In the genomic region with DNA sequence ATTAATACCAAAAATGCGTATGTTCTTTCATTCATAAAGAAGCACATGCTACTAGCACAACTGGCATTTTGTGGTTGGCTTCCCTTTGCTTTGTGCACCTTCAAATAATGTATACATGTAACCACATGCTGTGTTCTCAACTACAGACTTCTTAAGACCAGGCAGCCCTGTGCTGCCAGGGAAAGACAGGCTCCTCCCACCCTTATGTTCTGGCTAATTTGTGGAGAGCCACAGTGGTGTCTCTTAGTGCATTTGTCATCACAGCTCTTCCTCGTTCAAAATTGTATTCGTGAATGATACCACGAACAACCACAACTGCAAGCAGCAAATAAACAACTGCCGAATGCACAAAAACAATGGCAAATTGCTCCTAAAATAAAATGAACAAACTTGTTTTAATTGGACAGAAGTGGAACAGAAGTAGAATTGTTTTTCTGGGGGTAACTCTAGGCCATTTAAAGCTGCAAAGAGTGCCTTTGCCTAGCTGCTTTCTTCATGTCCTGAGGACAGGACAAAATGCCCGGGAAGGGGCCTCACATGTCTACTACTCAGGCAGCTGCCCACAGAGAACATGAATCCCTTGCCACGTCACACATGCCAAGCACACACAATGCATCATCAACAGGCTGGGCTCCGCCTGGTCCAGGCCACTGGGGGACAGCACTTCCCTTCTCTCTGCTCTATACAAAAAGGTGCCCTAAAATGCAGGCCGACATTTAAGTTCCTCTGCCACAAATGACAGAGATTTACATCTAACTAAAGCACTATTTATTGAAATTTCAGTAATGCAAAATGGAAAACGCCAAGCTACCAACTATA, we compare ENCODE assay signal across 8 cellular contexts. TPM values are rescaled to one million over a fixed set of nuclear protein-coding genes. Genes with fewer than 3 reads are reported as not detected.
DNase-seq lines count a peak whose midpoint lies in the region; ATAC-seq and TF ChIP-seq lines count a peak whose summit lies in the region.

No MANE protein-coding gene starts in this region.

- WGBS in mammary epithelial cell (ENCODE audit: low coverage, missing lambda C conversion rate): 65% methylated on average over 9 of the region's 10 CpGs

- no peak overlapping the region for H3K4me3 ChIP-seq in mammary epithelial cell (replicated peaks in 1 of 3; ENCODE audit: insufficient read depth in 1 of 3, low read depth in 2 of 3, low read length in 3 of 3)
- H3K4me3 ChIP-seq in neutrophil (ENCODE audit: low read depth in 1 of 2, low read length in 1 of 2): no peak overlapping the region

- intact Hi-C loops in mammary epithelial cell (cut with micrococcal nuclease): loop anchor here (5.0 kb wide), 2 partner anchors 617 to 802 kb away; no protein-coding TSS in a partner anchor

- H3K27me3 ChIP-seq in mammary epithelial cell (ENCODE audit: insufficient read depth, low read length) (no peaks in the 10 kb centered on the region), neutrophil (no peaks in the 10 kb centered on the region)

- H3K36me3 ChIP-seq in mammary epithelial cell (ENCODE audit: insufficient read depth, low read length) (peaks cover 15% of the 10 kb centered on the region), neutrophil (peaks cover 25% of the 10 kb centered on the region)

- CTCF ChIA-PET in mammary epithelial cell (lab: Charles Lee; ENCODE audit: low non-redundant PET): no interaction called here

- no peak overlapping the region for H3K9ac ChIP-seq in mammary epithelial cell (ENCODE audit: insufficient read depth, low read length)

- no peak overlapping the region for H2AFZ ChIP-seq in mammary epithelial cell (ENCODE audit: low read depth, low read length)

- H3K9me3 ChIP-seq in mammary epithelial cell (replicated peaks; ENCODE audit: insufficient read depth, low read length) (no peaks in the 10 kb centered on the region), neutrophil (no peaks in the 10 kb centered on the region)

- DNase-seq in NCI-H524 treated with DMSO at 0.1 percent for 48 hours (lab: John Stamatoyannopoulos, UW) (peak; percentile 60), mammary epithelial cell (peak; percentile 59), OCI-M2 (lab: John Stamatoyannopoulos, UW; ENCODE audit: unreplicated experiment) (no peak), HPDE6-E6E7 (ENCODE audit: extremely low spot score) (no peak), SIG-M5 (lab: John Stamatoyannopoulos, UW) (no peak)

- dilution Hi-C loops in mammary epithelial cell (cut with HindIII; ENCODE audit: low sequenced_read_pairs): loop anchor here (5.0 kb wide), 2 partner anchors 37 to 343 kb away; no protein-coding TSS in a partner anchor

- peak; percentile 47 for ATAC-seq in GM19463 (IDR thresholded peaks at IDR 0.05; ENCODE audit: unreplicated experiment)
- ATAC-seq in HG02884 (IDR thresholded peaks at IDR 0.05; ENCODE audit: unreplicated experiment): no peak

- no TSS peak for BruUV-seq in mammary epithelial cell (replicated peaks; lab: Mats Ljungman, UMichigan)

- peak overlapping the region; percentile 14 for H3K4me2 ChIP-seq in mammary epithelial cell (ENCODE audit: insufficient read depth, low read depth, low read length)

- peaks cover 45% of the 10 kb centered on the region for H3K4me1 ChIP-seq in mammary epithelial cell (ENCODE audit: insufficient read depth, low read length)
- peaks cover 34 to 46% of the 10 kb centered on the region in 2 experiments for H3K4me1 ChIP-seq in neutrophil (ENCODE audit: control insufficient read depth in 1 of 2, insufficient read depth in 1 of 2, low read depth in 1 of 2, low read length in 1 of 2)

- TF ChIP-seq CTCF in mammary epithelial cell (conservative IDR thresholded peaks at IDR 0.05 in 1 of 2, IDR thresholded peaks at IDR 0.05 in 1 of 2; ENCODE audit: extremely low read depth in 1 of 2, insufficient read depth in 1 of 2, low read depth in 1 of 2, low read length in 2 of 2) (peak; percentile 25 to 37), neutrophil (IDR thresholded peaks at IDR 0.05) (peak; percentile 48)

- in situ Hi-C loops in mammary epithelial cell (cut with MboI; ENCODE audit: low sequenced_read_pairs in 2 of 2): loop anchor here in 1 of 2 donors (25.0 kb wide), 1 partner anchor 627 kb away; no protein-coding TSS in a partner anchor

- H3K27ac ChIP-seq in mammary epithelial cell (ENCODE audit: insufficient read depth, low read depth, low read length): no peak overlapping the region
- H3K27ac ChIP-seq in neutrophil: peak overlapping the region; percentile 61

- peaks cover 92% of the 10 kb centered on the region for H3K79me2 ChIP-seq in mammary epithelial cell (ENCODE audit: insufficient read depth, low read length)

- peaks cover 2% of the 10 kb centered on the region for H4K20me1 ChIP-seq in mammary epithelial cell (ENCODE audit: insufficient read depth, low read length)

RNA-seq across cellular contexts. Expression of a gene that starts 21.7 kb away (rescaled TPM):
- 10 to 100 TPM; 22.7 to 37.8 TPM for total RNA-seq in mammary epithelial cell
- 6.2 TPM for polyA plus RNA-seq in mammary epithelial cell
- polyA minus RNA-seq in mammary epithelial cell: 14.0 TPM

Comparison
In these comparisons a context has a peak if more than half of its experiments do, and no peak if none do; other contexts are left out.
1. DNase-seq: peak in NCI-H524 treated with DMSO at 0.1 percent for 48 hours (single experiment) and mammary epithelial cell (single experiment); none in OCI-M2 (single experiment), HPDE6-E6E7 (single experiment) and SIG-M5 (single experiment).